Comparison of ENCODE assay signal across 1 cellular context in genomic region chr20:44722990-44723389, GRCh38.
TF ChIP-seq lines count a peak whose summit lies in the region.

No MANE protein-coding gene starts in this region.

TF ChIP-seq in HEK293, 187 proteins besides CTCF, POLR2A, EP300 and RAD21 (continued from another document):
- TF ChIP-seq ZFP41 (tag by site-specific recombination; IDR thresholded peaks at IDR 0.05; ENCODE audit: borderline replicate concordance): no peak
- peak; percentile 98 for TF ChIP-seq ZNF623 (tag by site-specific recombination; IDR thresholded peaks at IDR 0.05)
- TF ChIP-seq ZNF335 (tag by site-specific recombination; conservative IDR thresholded peaks at IDR 0.05): no peak
- TF ChIP-seq ZNF155 (tag by site-specific recombination; IDR thresholded peaks at IDR 0.05): no peak
- TF ChIP-seq ZNF248 (tag by site-specific recombination; IDR thresholded peaks at IDR 0.05): no peak
